In genomic region chr1:118298397-118298796, GRCh38 we compare ENCODE assay signal across 1 cellular context.
TF ChIP-seq lines count a peak whose summit lies in the region.

No MANE protein-coding gene starts in this region.

TF ChIP-seq in K562, 482 proteins besides CTCF, POLR2A, EP300 and RAD21 (continued from another document):
- no peak for TF ChIP-seq ZNF449 (CRISPR knock-in tag; IDR thresholded peaks at IDR 0.05)
- TF ChIP-seq JUN (IDR thresholded peaks at IDR 0.05; ENCODE audit: borderline replicate concordance, low read depth, low read length): no peak
- TF ChIP-seq JUN (CRISPR knock-in tag; IDR thresholded peaks at IDR 0.05; ENCODE audit: borderline replicate concordance): no peak
- TF ChIP-seq PBX2 (CRISPR knock-in tag; IDR thresholded peaks at IDR 0.05; ENCODE audit: low read depth): no peak
- TF ChIP-seq PBX2 (tag; conservative IDR thresholded peaks at IDR 0.05; ENCODE audit: low read depth): peak; percentile 95
- peak in 1 of 2 experiments; percentile 45; a peak in 1 of 4 replicates for TF ChIP-seq ZNF639 (CRISPR knock-in tag; conservative IDR thresholded peaks at IDR 0.05 in 1 of 2, IDR thresholded peaks at IDR 0.05 in 1 of 2)
- TF ChIP-seq CBFA2T3 (IDR thresholded peaks at IDR 0.05): 0 out of 2 replicates have a peak, but pooled peaks have one; percentile 23
- 0 out of 2 replicates have a peak, but pooled peaks have one; percentile 25 for TF ChIP-seq ESRRA (IDR thresholded peaks at IDR 0.05; ENCODE audit: borderline replicate concordance, low read depth)
- peak; percentile 49 for TF ChIP-seq EGR1 (conservative IDR thresholded peaks at IDR 0.05)
- TF ChIP-seq CXXC5 (CRISPR knock-in tag; IDR thresholded peaks at IDR 0.05): peak; percentile 23; the same call in 1 of the 2 replicates
- no peak for TF ChIP-seq ZNF609 (CRISPR knock-in tag; IDR thresholded peaks at IDR 0.05; ENCODE audit: borderline replicate concordance)
- TF ChIP-seq PTTG1 (tag; IDR thresholded peaks at IDR 0.05; ENCODE audit: low read depth): no peak
- TF ChIP-seq ARID4B (CRISPR knock-in tag; IDR thresholded peaks at IDR 0.05): no peak
- TF ChIP-seq NFE2 (IDR thresholded peaks at IDR 0.05; ENCODE audit: low read depth): peak; percentile 21; the same call in 1 of the 2 replicates
